ENCODE assay signal across 1 cellular context in the genomic region with DNA sequence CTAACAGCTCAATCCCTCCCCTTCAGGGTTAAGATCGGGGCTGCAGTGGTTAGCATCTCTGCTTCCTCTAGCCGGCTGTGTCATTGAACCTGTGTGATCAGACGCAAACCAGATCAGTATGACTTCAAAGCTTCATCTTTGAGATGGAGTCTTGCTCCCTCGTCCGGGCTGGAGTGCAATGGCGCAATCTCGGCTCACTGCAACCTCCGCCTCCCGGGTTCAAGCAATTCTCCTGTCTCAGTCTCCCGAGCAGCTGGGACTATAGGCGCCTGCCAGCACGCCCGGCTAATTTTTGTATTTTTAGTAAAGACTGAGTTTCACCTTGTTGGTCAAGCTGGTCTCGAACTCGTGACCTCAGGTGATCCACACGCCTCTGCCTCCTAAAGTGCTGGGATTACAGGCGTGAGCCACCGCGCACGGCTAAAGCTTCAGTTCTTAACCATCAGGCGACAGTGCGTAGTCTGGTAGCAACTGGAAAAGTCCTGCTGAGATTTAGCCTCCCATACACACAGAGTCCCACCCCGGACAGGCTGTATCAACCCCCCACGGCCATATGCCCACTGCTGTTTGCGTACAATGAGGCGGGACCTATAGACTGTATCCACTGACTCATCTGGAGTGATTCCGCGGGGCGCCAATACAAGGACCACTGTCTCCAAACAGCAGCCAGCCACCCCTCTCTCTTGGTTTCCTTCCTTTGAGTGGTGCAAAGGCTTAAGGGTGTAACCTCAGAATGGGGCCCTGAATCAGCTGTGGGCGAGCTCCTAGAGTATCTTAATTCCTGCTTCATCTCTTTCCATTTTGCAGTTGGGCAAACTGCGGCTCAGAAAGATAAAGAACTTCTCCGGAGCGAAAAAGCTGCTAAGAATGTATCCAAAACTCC.
A peak's percentile ranks its signal among the peaks of the same experiment; 100 is the strongest.
TF ChIP-seq lines count a peak whose summit lies in the region.

No MANE protein-coding gene starts in this region.

TF ChIP-seq in K562, 482 proteins besides CTCF, POLR2A, EP300 and RAD21 (continued from another document and continues in another):
- TF ChIP-seq MYNN (IDR thresholded peaks at IDR 0.05) (no peak), MYNN (CRISPR knock-in tag; IDR thresholded peaks at IDR 0.05) (no peak), TAF7 (tag; IDR thresholded peaks at IDR 0.05) (no peak), KLF10 (CRISPR knock-in tag; IDR thresholded peaks at IDR 0.05) (no peak), LCOR (CRISPR knock-in tag; IDR thresholded peaks at IDR 0.05) (no peak; the same call in 1 of the 2 replicates), ESRRA (IDR thresholded peaks at IDR 0.05; ENCODE audit: borderline replicate concordance, low read depth) (no peak), ERF (CRISPR knock-in tag; IDR thresholded peaks at IDR 0.05) (no peak), SETDB1 (IDR thresholded peaks at IDR 0.05; ENCODE audit: low read length) (no peak), KDM5B (IDR thresholded peaks at IDR 0.05; ENCODE audit: insufficient replicate concordance, low read depth, low read length) (peak; percentile 42), NBN (IDR thresholded peaks at IDR 0.05; ENCODE audit: low read depth) (no peak; the same call in 1 of the 2 replicates), HNRNPUL1 (IDR thresholded peaks at IDR 0.05; ENCODE audit: low read length) (no peak), PML (IDR thresholded peaks at IDR 0.05; ENCODE audit: low read length) (no peak), ZBED1 (IDR thresholded peaks at IDR 0.05) (no peak), CHCHD3 (CRISPR knock-in tag; IDR thresholded peaks at IDR 0.05) (no peak), PRPF4 (IDR thresholded peaks at IDR 0.05; ENCODE audit: insufficient read depth, low read depth, low read length, poor library complexity, severe bottlenecking) (no peak), SMAD4 (CRISPR knock-in tag; conservative IDR thresholded peaks at IDR 0.05) (no peak), SMAD2 (IDR thresholded peaks at IDR 0.05; ENCODE audit: low read depth, low read length) (no peak), HDAC3 (IDR thresholded peaks at IDR 0.05; ENCODE audit: borderline replicate concordance, partially characterized antibody) (peak; percentile 55), KAT8 (IDR thresholded peaks at IDR 0.05; ENCODE audit: low read depth) (no peak), ATF1 (CRISPR knock-in tag; IDR thresholded peaks at IDR 0.05) (no peak), ATF1 (tag; IDR thresholded peaks at IDR 0.05) (0 out of 2 replicates have a peak, but pooled peaks have one; percentile 16), TAF1 (IDR thresholded peaks at IDR 0.05; ENCODE audit: control insufficient read depth, extremely low read depth, insufficient read depth, low read length, severe bottlenecking) (no peak), MED1 (CRISPR knock-in tag; IDR thresholded peaks at IDR 0.05; ENCODE audit: borderline replicate concordance) (no peak), ZNF217 (CRISPR knock-in tag; IDR thresholded peaks at IDR 0.05) (no peak), ZNF551 (CRISPR knock-in tag; IDR thresholded peaks at IDR 0.05) (no peak), NFIC (IDR thresholded peaks at IDR 0.05) (no peak), SUPT5H (IDR thresholded peaks at IDR 0.05) (no peak), JUND (IDR thresholded peaks at IDR 0.05; ENCODE audit: borderline replicate concordance, low read depth, low read length) (no peak), JUND (tag; IDR thresholded peaks at IDR 0.05; ENCODE audit: borderline replicate concordance, low read depth, low read length) (no peak), BRD4 (IDR thresholded peaks at IDR 0.05) (no peak), PHB2 (IDR thresholded peaks at IDR 0.05; ENCODE audit: low read depth) (no peak), KAT7 (CRISPR knock-in tag; IDR thresholded peaks at IDR 0.05; ENCODE audit: borderline replicate concordance) (peak; percentile 19; the same call in 1 of the 2 replicates)
- TF ChIP-seq, protein P1, sequence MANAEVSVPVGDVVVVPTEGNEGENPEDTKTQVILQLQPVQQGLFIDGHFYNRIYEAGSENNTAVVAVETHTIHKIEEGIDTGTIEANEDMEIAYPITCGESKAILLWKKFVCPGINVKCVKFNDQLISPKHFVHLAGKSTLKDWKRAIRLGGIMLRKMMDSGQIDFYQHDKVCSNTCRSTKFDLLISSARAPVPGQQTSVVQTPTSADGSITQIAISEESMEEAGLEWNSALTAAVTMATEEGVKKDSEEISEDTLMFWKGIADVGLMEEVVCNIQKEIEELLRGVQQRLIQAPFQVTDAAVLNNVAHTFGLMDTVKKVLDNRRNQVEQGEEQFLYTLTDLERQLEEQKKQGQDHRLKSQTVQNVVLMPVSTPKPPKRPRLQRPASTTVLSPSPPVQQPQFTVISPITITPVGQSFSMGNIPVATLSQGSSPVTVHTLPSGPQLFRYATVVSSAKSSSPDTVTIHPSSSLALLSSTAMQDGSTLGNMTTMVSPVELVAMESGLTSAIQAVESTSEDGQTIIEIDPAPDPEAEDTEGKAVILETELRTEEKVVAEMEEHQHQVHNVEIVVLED (CRISPR knock-in tag; IDR thresholded peaks at IDR 0.05) = no peak
- TF ChIP-seq, protein P2, sequence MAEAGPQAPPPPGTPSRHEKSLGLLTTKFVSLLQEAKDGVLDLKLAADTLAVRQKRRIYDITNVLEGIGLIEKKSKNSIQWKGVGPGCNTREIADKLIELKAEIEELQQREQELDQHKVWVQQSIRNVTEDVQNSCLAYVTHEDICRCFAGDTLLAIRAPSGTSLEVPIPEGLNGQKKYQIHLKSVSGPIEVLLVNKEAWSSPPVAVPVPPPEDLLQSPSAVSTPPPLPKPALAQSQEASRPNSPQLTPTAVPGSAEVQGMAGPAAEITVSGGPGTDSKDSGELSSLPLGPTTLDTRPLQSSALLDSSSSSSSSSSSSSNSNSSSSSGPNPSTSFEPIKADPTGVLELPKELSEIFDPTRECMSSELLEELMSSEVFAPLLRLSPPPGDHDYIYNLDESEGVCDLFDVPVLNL (CRISPR knock-in tag; IDR thresholded peaks at IDR 0.05; ENCODE audit: low read depth) = no peak
- TF ChIP-seq, protein P3, sequence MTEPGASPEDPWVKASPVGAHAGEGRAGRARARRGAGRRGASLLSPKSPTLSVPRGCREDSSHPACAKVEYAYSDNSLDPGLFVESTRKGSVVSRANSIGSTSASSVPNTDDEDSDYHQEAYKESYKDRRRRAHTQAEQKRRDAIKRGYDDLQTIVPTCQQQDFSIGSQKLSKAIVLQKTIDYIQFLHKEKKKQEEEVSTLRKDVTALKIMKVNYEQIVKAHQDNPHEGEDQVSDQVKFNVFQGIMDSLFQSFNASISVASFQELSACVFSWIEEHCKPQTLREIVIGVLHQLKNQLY (CRISPR knock-in tag; conservative IDR thresholded peaks at IDR 0.05) = no peak
- TF ChIP-seq, protein P4, sequence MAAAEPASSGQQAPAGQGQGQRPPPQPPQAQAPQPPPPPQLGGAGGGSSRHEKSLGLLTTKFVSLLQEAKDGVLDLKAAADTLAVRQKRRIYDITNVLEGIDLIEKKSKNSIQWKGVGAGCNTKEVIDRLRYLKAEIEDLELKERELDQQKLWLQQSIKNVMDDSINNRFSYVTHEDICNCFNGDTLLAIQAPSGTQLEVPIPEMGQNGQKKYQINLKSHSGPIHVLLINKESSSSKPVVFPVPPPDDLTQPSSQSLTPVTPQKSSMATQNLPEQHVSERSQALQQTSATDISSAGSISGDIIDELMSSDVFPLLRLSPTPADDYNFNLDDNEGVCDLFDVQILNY (CRISPR knock-in tag; IDR thresholded peaks at IDR 0.05) = 0 out of 2 replicates have a peak, but pooled peaks have one; percentile 12
- TF ChIP-seq, protein P5, sequence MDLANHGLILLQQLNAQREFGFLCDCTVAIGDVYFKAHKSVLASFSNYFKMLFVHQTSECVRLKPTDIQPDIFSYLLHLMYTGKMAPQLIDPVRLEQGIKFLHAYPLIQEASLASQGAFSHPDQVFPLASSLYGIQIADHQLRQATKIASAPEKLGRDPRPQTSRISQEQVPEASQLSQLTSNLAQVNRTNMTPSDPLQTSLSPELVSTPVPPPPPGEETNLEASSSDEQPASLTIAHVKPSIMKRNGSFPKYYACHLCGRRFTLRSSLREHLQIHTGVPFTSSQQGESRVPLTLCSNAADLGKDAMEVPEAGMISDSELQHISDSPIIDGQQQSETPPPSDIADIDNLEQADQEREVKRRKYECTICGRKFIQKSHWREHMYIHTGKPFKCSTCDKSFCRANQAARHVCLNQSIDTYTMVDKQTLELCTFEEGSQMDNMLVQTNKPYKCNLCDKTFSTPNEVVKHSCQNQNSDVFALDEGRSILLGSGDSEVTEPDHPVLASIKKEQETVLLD (IDR thresholded peaks at IDR 0.05) = peak; percentile 11; the same call in 1 of the 2 replicates
- TF ChIP-seq, protein P6, sequence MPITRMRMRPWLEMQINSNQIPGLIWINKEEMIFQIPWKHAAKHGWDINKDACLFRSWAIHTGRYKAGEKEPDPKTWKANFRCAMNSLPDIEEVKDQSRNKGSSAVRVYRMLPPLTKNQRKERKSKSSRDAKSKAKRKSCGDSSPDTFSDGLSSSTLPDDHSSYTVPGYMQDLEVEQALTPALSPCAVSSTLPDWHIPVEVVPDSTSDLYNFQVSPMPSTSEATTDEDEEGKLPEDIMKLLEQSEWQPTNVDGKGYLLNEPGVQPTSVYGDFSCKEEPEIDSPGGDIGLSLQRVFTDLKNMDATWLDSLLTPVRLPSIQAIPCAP (CRISPR knock-in tag; IDR thresholded peaks at IDR 0.05; ENCODE audit: borderline replicate concordance) = no peak
- TF ChIP-seq, protein P7, sequence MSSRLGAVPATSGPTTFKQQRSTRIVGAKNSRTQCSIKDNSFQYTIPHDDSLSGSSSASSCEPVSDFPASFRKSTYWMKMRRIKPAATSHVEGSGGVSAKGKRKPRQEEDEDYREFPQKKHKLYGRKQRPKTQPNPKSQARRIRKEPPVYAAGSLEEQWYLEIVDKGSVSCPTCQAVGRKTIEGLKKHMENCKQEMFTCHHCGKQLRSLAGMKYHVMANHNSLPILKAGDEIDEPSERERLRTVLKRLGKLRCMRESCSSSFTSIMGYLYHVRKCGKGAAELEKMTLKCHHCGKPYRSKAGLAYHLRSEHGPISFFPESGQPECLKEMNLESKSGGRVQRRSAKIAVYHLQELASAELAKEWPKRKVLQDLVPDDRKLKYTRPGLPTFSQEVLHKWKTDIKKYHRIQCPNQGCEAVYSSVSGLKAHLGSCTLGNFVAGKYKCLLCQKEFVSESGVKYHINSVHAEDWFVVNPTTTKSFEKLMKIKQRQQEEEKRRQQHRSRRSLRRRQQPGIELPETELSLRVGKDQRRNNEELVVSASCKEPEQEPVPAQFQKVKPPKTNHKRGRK (tag; IDR thresholded peaks at IDR 0.05) = no peak
- TF ChIP-seq, protein P8, sequence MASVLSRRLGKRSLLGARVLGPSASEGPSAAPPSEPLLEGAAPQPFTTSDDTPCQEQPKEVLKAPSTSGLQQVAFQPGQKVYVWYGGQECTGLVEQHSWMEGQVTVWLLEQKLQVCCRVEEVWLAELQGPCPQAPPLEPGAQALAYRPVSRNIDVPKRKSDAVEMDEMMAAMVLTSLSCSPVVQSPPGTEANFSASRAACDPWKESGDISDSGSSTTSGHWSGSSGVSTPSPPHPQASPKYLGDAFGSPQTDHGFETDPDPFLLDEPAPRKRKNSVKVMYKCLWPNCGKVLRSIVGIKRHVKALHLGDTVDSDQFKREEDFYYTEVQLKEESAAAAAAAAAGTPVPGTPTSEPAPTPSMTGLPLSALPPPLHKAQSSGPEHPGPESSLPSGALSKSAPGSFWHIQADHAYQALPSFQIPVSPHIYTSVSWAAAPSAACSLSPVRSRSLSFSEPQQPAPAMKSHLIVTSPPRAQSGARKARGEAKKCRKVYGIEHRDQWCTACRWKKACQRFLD (CRISPR knock-in tag; IDR thresholded peaks at IDR 0.05) = no peak
- TF ChIP-seq, protein P9, sequence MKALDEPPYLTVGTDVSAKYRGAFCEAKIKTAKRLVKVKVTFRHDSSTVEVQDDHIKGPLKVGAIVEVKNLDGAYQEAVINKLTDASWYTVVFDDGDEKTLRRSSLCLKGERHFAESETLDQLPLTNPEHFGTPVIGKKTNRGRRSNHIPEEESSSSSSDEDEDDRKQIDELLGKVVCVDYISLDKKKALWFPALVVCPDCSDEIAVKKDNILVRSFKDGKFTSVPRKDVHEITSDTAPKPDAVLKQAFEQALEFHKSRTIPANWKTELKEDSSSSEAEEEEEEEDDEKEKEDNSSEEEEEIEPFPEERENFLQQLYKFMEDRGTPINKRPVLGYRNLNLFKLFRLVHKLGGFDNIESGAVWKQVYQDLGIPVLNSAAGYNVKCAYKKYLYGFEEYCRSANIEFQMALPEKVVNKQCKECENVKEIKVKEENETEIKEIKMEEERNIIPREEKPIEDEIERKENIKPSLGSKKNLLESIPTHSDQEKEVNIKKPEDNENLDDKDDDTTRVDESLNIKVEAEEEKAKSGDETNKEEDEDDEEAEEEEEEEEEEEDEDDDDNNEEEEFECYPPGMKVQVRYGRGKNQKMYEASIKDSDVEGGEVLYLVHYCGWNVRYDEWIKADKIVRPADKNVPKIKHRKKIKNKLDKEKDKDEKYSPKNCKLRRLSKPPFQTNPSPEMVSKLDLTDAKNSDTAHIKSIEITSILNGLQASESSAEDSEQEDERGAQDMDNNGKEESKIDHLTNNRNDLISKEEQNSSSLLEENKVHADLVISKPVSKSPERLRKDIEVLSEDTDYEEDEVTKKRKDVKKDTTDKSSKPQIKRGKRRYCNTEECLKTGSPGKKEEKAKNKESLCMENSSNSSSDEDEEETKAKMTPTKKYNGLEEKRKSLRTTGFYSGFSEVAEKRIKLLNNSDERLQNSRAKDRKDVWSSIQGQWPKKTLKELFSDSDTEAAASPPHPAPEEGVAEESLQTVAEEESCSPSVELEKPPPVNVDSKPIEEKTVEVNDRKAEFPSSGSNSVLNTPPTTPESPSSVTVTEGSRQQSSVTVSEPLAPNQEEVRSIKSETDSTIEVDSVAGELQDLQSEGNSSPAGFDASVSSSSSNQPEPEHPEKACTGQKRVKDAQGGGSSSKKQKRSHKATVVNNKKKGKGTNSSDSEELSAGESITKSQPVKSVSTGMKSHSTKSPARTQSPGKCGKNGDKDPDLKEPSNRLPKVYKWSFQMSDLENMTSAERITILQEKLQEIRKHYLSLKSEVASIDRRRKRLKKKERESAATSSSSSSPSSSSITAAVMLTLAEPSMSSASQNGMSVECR (CRISPR knock-in tag; IDR thresholded peaks at IDR 0.05) = no peak; the same call in 1 of the 2 replicates
- TF ChIP-seq, protein P10, sequence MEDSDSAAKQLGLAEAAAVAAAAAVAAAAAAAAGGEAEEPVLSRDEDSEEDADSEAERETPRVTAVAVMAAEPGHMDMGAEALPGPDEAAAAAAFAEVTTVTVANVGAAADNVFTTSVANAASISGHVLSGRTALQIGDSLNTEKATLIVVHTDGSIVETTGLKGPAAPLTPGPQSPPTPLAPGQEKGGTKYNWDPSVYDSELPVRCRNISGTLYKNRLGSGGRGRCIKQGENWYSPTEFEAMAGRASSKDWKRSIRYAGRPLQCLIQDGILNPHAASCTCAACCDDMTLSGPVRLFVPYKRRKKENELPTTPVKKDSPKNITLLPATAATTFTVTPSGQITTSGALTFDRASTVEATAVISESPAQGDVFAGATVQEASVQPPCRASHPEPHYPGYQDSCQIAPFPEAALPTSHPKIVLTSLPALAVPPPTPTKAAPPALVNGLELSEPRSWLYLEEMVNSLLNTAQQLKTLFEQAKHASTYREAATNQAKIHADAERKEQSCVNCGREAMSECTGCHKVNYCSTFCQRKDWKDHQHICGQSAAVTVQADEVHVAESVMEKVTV (CRISPR knock-in tag; IDR thresholded peaks at IDR 0.05) = 0 out of 2 replicates have a peak, but pooled peaks have one; percentile 7
- TF ChIP-seq, protein P11, sequence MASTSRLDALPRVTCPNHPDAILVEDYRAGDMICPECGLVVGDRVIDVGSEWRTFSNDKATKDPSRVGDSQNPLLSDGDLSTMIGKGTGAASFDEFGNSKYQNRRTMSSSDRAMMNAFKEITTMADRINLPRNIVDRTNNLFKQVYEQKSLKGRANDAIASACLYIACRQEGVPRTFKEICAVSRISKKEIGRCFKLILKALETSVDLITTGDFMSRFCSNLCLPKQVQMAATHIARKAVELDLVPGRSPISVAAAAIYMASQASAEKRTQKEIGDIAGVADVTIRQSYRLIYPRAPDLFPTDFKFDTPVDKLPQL (IDR thresholded peaks at IDR 0.05; ENCODE audit: extremely low read depth, insufficient read length) = no peak
